Comparison of ENCODE assay signal across 8 cellular contexts in the genomic region with DNA sequence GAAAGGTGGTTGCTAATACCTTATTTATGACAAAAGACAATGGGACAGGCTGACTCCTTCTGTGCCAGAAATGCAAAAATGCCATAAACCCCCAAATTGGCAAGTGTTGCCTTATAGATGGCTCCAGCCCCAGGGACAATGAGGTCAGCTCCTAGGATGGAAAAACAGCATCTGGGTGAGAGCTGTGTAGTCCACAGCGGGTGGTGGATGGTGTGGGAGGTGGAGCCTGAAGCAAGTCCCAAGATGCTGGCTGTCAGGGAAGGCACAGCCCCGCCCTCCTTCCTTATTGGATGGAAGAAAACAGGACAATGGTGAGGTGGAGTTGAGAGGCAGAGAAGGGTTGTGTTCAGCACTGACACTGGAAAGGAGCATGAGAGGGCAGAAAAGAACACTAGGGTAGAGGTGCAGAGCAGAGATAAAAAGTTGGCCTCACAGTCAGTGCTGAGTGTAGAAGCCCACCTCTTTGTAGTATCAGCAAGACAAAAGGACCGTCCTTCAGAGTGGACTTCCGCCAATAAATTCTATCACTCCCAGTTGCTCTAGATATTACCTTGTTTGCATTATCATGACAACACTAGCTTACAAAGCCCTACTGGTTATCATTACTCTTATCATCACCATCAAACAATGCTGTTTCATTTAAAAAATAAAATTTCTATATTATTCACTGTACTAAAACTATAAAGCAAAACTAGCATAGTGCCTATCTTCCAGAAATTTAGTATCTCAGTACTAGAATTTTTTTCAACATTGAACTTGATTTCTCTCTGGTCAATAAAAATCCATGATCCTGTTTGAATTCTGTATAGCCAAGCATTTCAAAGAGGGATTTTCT. TPM values are rescaled to one million over a fixed set of nuclear protein-coding genes. Genes with fewer than 3 reads are reported as not detected.
DNase-seq lines count a peak whose midpoint lies in the region; ATAC-seq, FAIRE-seq and TF ChIP-seq lines count a peak whose summit lies in the region.

No MANE protein-coding gene starts in this region.

- no peaks in the 10 kb centered on the region for H3K9me3 Mint-ChIP-seq in natural killer cell

- ATAC-seq in T-helper 17 cell (no peak), natural killer cell (no peak), HG03342 (IDR thresholded peaks at IDR 0.05; ENCODE audit: unreplicated experiment) (no peak), GM21367 (IDR thresholded peaks at IDR 0.05; ENCODE audit: unreplicated experiment) (no peak)

- H3K4me3 ChIP-seq in NB4 (ENCODE audit: low read depth, low read length) = peak overlapping the region; percentile 55

- H3K36me3 Mint-ChIP-seq in T-helper 17 cell (ENCODE audit: low read depth) (peaks cover 3% of the 10 kb centered on the region), natural killer cell (no peaks in the 10 kb centered on the region)

- TF ChIP-seq POLR2A in NB4 (IDR thresholded peaks at IDR 0.05; ENCODE audit: extremely low read depth, insufficient read length) (no peak), erythroblast (IDR thresholded peaks at IDR 0.05; ENCODE audit: low read length) (peak; percentile 90)

- H3K27me3 Mint-ChIP-seq in T-helper 17 cell (no peaks in the 10 kb centered on the region), natural killer cell (ENCODE audit: low read depth in 2 of 2) (no peaks in the 10 kb centered on the region)

- intact Hi-C loops in natural killer cell (cut with micrococcal nuclease) = no loop called here

- no peaks in the 10 kb centered on the region for H3K9me3 ChIP-seq in T-helper 17 cell (ENCODE audit: control insufficient read depth, low read length, poor library complexity, severe bottlenecking)

- H3K4me3 Mint-ChIP-seq in T-helper 17 cell = peak overlapping the region; percentile 26
- peak overlapping the region; percentile 64 for H3K4me3 Mint-ChIP-seq in natural killer cell

- TF ChIP-seq CTCF in NB4 (IDR thresholded peaks at IDR 0.05; ENCODE audit: low read depth, low read length) = no peak
- no peak for TF ChIP-seq CTCF in natural killer cell (IDR thresholded peaks at IDR 0.05)
- TF ChIP-seq CTCF in D721Med (IDR thresholded peaks at IDR 0.05; ENCODE audit: insufficient read depth, missing control alignments) = no peak

- FAIRE-seq in D721Med (lab: Jason Lieb, UNC) = no peak

- H3K4me1 Mint-ChIP-seq in T-helper 17 cell = peaks cover 27% of the 10 kb centered on the region
- H3K4me1 Mint-ChIP-seq in natural killer cell = peaks cover 44 to 46% of the 10 kb centered on the region in 2 donors

- DNase-seq in GDM1 (lab: John Stamatoyannopoulos, UW) (peak; percentile 86), NB4 (ENCODE audit: low read depth) (peak; percentile 91), T-helper 17 cell (no peak), erythroblast (lab: John Stamatoyannopoulos, UW) (peak; percentile 78 to 94), natural killer cell (no peak), D721Med (ENCODE audit: insufficient read length, low spot score) (no peak)

- H3K27ac Mint-ChIP-seq in T-helper 17 cell = peak overlapping the region; percentile 100
- H3K27ac Mint-ChIP-seq in natural killer cell = peak overlapping the region; percentile 94 to 100

RNA-seq across cellular contexts. Expression of gene SDE2, which starts 3.7 kb away (rescaled TPM):
- total RNA-seq in T-helper 17 cell = 10 to 100 TPM; 31.7 to 37.6 TPM
- 10 to 100 TPM; 52.5 to 62.7 (median 53.6) TPM for total RNA-seq in natural killer cell

RNA-seq across cellular contexts. Expression of gene H3-3A, which starts 59.6 kb away (rescaled TPM):
- 100 to 1,000 TPM; 318 to 496 TPM for total RNA-seq in T-helper 17 cell
- total RNA-seq in natural killer cell = 100 to 1,000 TPM; 490 to 616 (median 522) TPM

Comparison
In these comparisons a context has a peak if more than half of its experiments do, and no peak if none do; other contexts are left out.
1. DNase-seq: peak in GDM1 (single experiment), NB4 (single experiment) and erythroblast (2 of 2); none in T-helper 17 cell (0 of 3), natural killer cell (single experiment) and D721Med (single experiment).